29 cellular contexts compared by ENCODE assay signal in the genomic region with DNA sequence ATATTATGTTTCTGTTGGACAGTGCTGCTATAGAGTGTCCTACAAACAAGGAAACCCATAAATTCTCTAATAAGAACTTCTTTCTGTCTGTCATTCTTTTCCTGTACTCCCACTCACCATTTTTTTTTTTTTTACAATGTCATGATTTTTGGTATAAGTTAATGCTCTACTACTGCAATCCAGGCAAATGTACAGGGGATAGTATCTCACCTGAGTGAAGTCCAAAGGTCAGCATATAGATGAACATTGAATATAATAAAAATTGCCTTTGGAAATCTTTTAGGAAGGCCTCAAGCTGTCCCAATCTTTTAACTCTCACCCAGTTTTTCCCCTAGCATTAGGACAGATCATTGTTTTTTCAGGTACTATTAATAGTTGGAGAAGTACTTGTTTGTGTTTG.
"Had no signal": no experiment of that assay in that cellular context is flagged by ENCODE, and none has a peak within 500 bp of the region (broad histone marks: within the 10 kb centered on the region; RNA-seq: fewer than 3 reads in every experiment).

No MANE protein-coding gene starts in this region.

- H3K4me1 Mint-ChIP-seq: naive B cell; neural progenitor cell; stimulated activated effector memory CD8-positive, alpha-beta T cell treated with anti-CD3 and anti-CD28 coated beads, Interleukin-12 subunit alpha, Interleukin-12 subunit beta, amount 100 ng/mL, for 72 hours had no signal

- H3K36me3 ChIP-seq: heart right ventricle, left lung, lower lobe of right lung, neural progenitor cell, neutrophil, right atrium auricular region, right lobe of liver, suprapubic skin, thoracic aorta, tibial artery, upper lobe of right lung had no signal

- H3K27ac ChIP-seq: heart right ventricle, left lung, lower lobe of right lung, neural progenitor cell, neutrophil, parathyroid adenoma, right atrium auricular region, right lobe of liver, suprapubic skin, thoracic aorta, tibial artery, upper lobe of right lung had no signal

- H3K4me3 Mint-ChIP-seq: naive B cell; natural killer cell; nephron progenitor cell; neural progenitor cell; stimulated activated effector memory CD8-positive, alpha-beta T cell treated with anti-CD3 and anti-CD28 coated beads, Interleukin-12 subunit alpha, Interleukin-12 subunit beta, amount 100 ng/mL, for 72 hours; stimulated activated naive CD8-positive, alpha-beta T cell treated with anti-CD3 and anti-CD28 coated beads, Interleukin-15, Interleukin-2, amounts not matched to agents 100 ng/mL and 50 ng/mL, for 24 hours had no signal

- H3K9ac ChIP-seq: neural progenitor cell, parathyroid adenoma had no signal

- ATAC-seq: heart right ventricle; left cardiac atrium; left lung; lower lobe of right lung; right lobe of liver; stimulated activated effector memory CD8-positive, alpha-beta T cell treated with anti-CD3 and anti-CD28 coated beads, Interleukin-12 subunit alpha, Interleukin-12 subunit beta, amount 100 ng/mL, for 72 hours; upper lobe of right lung had no signal

- H3K9me3 Mint-ChIP-seq: naive B cell; natural killer cell; stimulated activated effector memory CD8-positive, alpha-beta T cell treated with anti-CD3 and anti-CD28 coated beads, Interleukin-12 subunit alpha, Interleukin-12 subunit beta, amount 100 ng/mL, for 72 hours; stimulated activated naive CD8-positive, alpha-beta T cell treated with anti-CD3 and anti-CD28 coated beads, Interleukin-15, Interleukin-2, amounts not matched to agents 100 ng/mL and 50 ng/mL, for 24 hours had no signal

- H3K4me3 ChIP-seq: heart right ventricle, left lung, lower lobe of right lung, neural progenitor cell, right atrium auricular region, right lobe of liver, suprapubic skin, thoracic aorta, tibial artery, upper lobe of right lung had no signal

- H3K27me3 ChIP-seq: heart right ventricle, left lung, neural progenitor cell, neutrophil, right atrium auricular region, right lobe of liver, suprapubic skin, upper lobe of right lung had no signal

- H3K27me3 Mint-ChIP-seq: stimulated activated naive CD8-positive, alpha-beta T cell treated with anti-CD3 and anti-CD28 coated beads, Interleukin-15, Interleukin-2, amounts not matched to agents 100 ng/mL and 50 ng/mL, for 24 hours had no signal

- H3K36me3 Mint-ChIP-seq: naive B cell; natural killer cell; stimulated activated effector memory CD8-positive, alpha-beta T cell treated with anti-CD3 and anti-CD28 coated beads, Interleukin-12 subunit alpha, Interleukin-12 subunit beta, amount 100 ng/mL, for 72 hours had no signal

- H3K27ac Mint-ChIP-seq: naive B cell; nephron progenitor cell; neural progenitor cell; stimulated activated effector memory CD8-positive, alpha-beta T cell treated with anti-CD3 and anti-CD28 coated beads, Interleukin-12 subunit alpha, Interleukin-12 subunit beta, amount 100 ng/mL, for 72 hours; stimulated activated naive CD8-positive, alpha-beta T cell treated with anti-CD3 and anti-CD28 coated beads, Interleukin-15, Interleukin-2, amounts not matched to agents 100 ng/mL and 50 ng/mL, for 24 hours had no signal

- H3K9me3 ChIP-seq: heart right ventricle, left lung, lower lobe of right lung, neutrophil, right atrium auricular region, right lobe of liver, suprapubic skin, thoracic aorta, tibial artery, upper lobe of right lung had no signal

- H2AFZ ChIP-seq: neural progenitor cell, parathyroid adenoma had no signal

- H3K79me2 ChIP-seq: parathyroid adenoma had no signal

- H3K4me1 ChIP-seq: heart right ventricle, left lung, lower lobe of right lung, neural progenitor cell, parathyroid adenoma, right atrium auricular region, right lobe of liver, suprapubic skin, tibial artery, upper lobe of right lung had no signal

- H3K4me2 ChIP-seq: neural progenitor cell had no signal

- DNase-seq: heart right ventricle; hippocampal formation; kidney glomerular epithelial cell; left cardiac atrium; left lung; lower lobe of right lung; mammary epithelial cell; mesenchymal stem cell; naive B cell; natural killer cell; nephron progenitor cell; occipital lobe; right lobe of liver; stimulated activated CD4-positive, alpha-beta T cell treated with anti-CD3 and anti-CD28 coated beads, Interleukin-12 subunit alpha, Interleukin-12 subunit beta, amount 100 ng/mL, for 4 hours; stimulated activated CD4-positive, alpha-beta T cell treated with anti-CD3 and anti-CD28 coated beads, Interleukin-15, amount 100 ng/mL, for 24 hours; stimulated activated CD4-positive, alpha-beta T cell treated with anti-CD3 and anti-CD28 coated beads, Interleukin-2, amount 100 ng/mL, for 24 hours; stimulated activated CD4-positive, alpha-beta T cell treated with anti-CD3 and anti-CD28 coated beads, Interleukin-4, amount 100 ng/mL, for 24 hours; stimulated activated naive CD4-positive, alpha-beta T cell; tibial artery; trophoblast cell; upper lobe of right lung had no signal
